ENCODE assay signal across 22 cellular contexts in genomic region chr2:48292429-48292828, GRCh38.
"Had no signal": no experiment of that assay in that cellular context is flagged by ENCODE, and none has a peak within 500 bp of the region (broad histone marks: within the 10 kb centered on the region; RNA-seq: fewer than 3 reads in every experiment).

No MANE protein-coding gene starts in this region.

- DNase-seq: activated CD4-positive, alpha-beta T cell treated with anti-CD3 and anti-CD28 coated beads for 4 hours; activated CD4-positive, alpha-beta T cell treated with anti-CD3 and anti-CD28 coated beads, Interleukin-2, amount 50 U/mL, for 48 hours; activated CD4-positive, CD25-positive, alpha-beta regulatory T cell; activated T-cell treated with anti-CD3 and anti-CD28 coated beads, Interleukin-2, amount 50 U/mL, for 1 hour; amniotic stem cell; colonic mucosa; dorsolateral prefrontal cortex; effector memory CD8-positive, alpha-beta T cell; foreskin melanocyte; hippocampal formation; kidney glomerular epithelial cell; left ventricle myocardium inferior; naive thymus-derived CD4-positive, alpha-beta T cell; posterior cingulate gyrus; stimulated activated CD4-positive, alpha-beta T cell treated with anti-CD3 and anti-CD28 coated beads, Interleukin-15, amount 100 ng/mL, for 24 hours; stimulated activated naive B cell treated with anti-CD40 and anti-IgM and Interleukin-4, amounts not matched to agents 10 μg/mL and 1 μg/mL and 100 μg/mL, for 72 hours; transverse colon had no signal

- H3K9me3 ChIP-seq: colonic mucosa, left ventricle myocardium inferior, transverse colon had no signal

- FAIRE-seq: bronchial epithelial cell, endothelial cell of umbilical vein, TTC549, urothelium cell line had no signal

- H3K4me1 ChIP-seq: colonic mucosa, left ventricle myocardium inferior, transverse colon had no signal

- H3K27me3 ChIP-seq: colonic mucosa, dorsolateral prefrontal cortex, transverse colon had no signal

- H3K4me2 ChIP-seq: smooth muscle cell had no signal

- H3K36me3 ChIP-seq: colonic mucosa, left ventricle myocardium inferior, transverse colon had no signal

- H3K4me3 ChIP-seq: colonic mucosa, dorsolateral prefrontal cortex, left ventricle myocardium inferior, smooth muscle cell, transverse colon had no signal

- H3K27ac ChIP-seq: colonic mucosa, dorsolateral prefrontal cortex, left ventricle myocardium inferior, transverse colon had no signal
